In genomic region chr12:10001141-10001778, GRCh38 we compare ENCODE assay signal across 26 cellular contexts. TPM values are rescaled to one million over a fixed set of nuclear protein-coding genes. Genes with fewer than 3 reads are reported as not detected.
"Had no signal": no experiment of that assay in that cellular context is flagged by ENCODE, and none has a peak within 500 bp of the region (broad histone marks: within the 10 kb centered on the region; RNA-seq: fewer than 3 reads in every experiment).

No MANE protein-coding gene starts in this region.

- H3K4me3 ChIP-seq: esophagus muscularis mucosa, lower lobe of right lung, prostate gland, suprapubic skin, vagina had no signal

- H3K4me1 ChIP-seq: esophagus muscularis mucosa, lower lobe of right lung, prostate gland, suprapubic skin, vagina had no signal

- H3K36me3 ChIP-seq: esophagus muscularis mucosa, lower lobe of right lung, prostate gland, suprapubic skin, vagina had no signal

- DNase-seq: activated B cell treated with CpG ODN at 0.5 μM for 24 hours; activated CD4-positive, alpha-beta memory T cell treated with anti-CD3 and anti-CD28 coated beads for 36 hours; activated CD4-positive, alpha-beta T cell treated with anti-CD3 and anti-CD28 coated beads for 4 hours; activated gamma-delta T cell treated with Interleukin-2 at 50 U/mL for 16 hours; activated T-cell treated with anti-CD3 and anti-CD28 coated beads for 4 hours; amniotic stem cell; effector CD4-positive, alpha-beta T cell; hippocampal formation; islet precursor cell; left colon; lower lobe of right lung; naive B cell; right cardiac atrium; small intestine; stimulated activated CD4-positive, alpha-beta T cell treated with anti-CD3 and anti-CD28 coated beads, Interleukin-4, amount 100 ng/mL, for 1 hour; stimulated activated naive CD8-positive, alpha-beta T cell treated with anti-CD3 and anti-CD28 coated beads, Interleukin-15, amount 100 ng/mL, for 72 hours; T-helper 17 cell had no signal

- ATAC-seq: activated naive CD4-positive, alpha-beta T cell treated with anti-CD3 and anti-CD28 coated beads, Interleukin-2, amount 50 U/mL, for 72 hours; left colon; lower lobe of right lung; right cardiac atrium; stimulated activated naive CD8-positive, alpha-beta T cell treated with anti-CD3 and anti-CD28 coated beads, Interleukin-15, amount 100 ng/mL, for 72 hours; T-helper 17 cell had no signal

- H3K27me3 ChIP-seq: suprapubic skin, vagina had no signal

- FAIRE-seq: small intestine had no signal

- H3K27ac ChIP-seq: esophagus muscularis mucosa, lower lobe of right lung, prostate gland, suprapubic skin, vagina had no signal

- H3K9me3 ChIP-seq: esophagus muscularis mucosa, lower lobe of right lung, prostate gland, suprapubic skin, vagina had no signal

RNA-seq across cellular contexts. Expression of gene CLEC1B, which starts 2.3 kb away (rescaled TPM):
- total RNA-seq: activated B cell treated with CpG ODN at 0.5 μM for 24 hours; activated CD4-positive, alpha-beta memory T cell treated with anti-CD3 and anti-CD28 coated beads for 36 hours; activated naive CD4-positive, alpha-beta T cell treated with anti-CD3 and anti-CD28 coated beads, Interleukin-2, amount 50 U/mL, for 72 hours; activated T-helper 1 cell treated with anti-CD3 and anti-CD28 coated beads, Interleukin-12 subunit alpha, Interleukin-12 subunit beta, Interleukin-2, Interleukin-4 antibody, amounts not matched to agents 30 ng/mL and 10 ng/mL and 1 ng/mL, durations not matched to agents 14 hours and 24 hours and 36 hours; cerebellum; esophagus muscularis mucosa; left colon; neural crest cell; osteocyte; right cardiac atrium; suprapubic skin; vagina had no signal
- polyA plus RNA-seq: right cardiac atrium, small intestine had no signal

RNA-seq across cellular contexts. Expression of gene CLEC12B, which starts 9.2 kb away (rescaled TPM):
- total RNA-seq: activated B cell treated with CpG ODN at 0.5 μM for 24 hours; activated CD4-positive, alpha-beta memory T cell treated with anti-CD3 and anti-CD28 coated beads for 36 hours; activated naive CD4-positive, alpha-beta T cell treated with anti-CD3 and anti-CD28 coated beads, Interleukin-2, amount 50 U/mL, for 72 hours; activated T-helper 1 cell treated with anti-CD3 and anti-CD28 coated beads, Interleukin-12 subunit alpha, Interleukin-12 subunit beta, Interleukin-2, Interleukin-4 antibody, amounts not matched to agents 30 ng/mL and 10 ng/mL and 1 ng/mL, durations not matched to agents 14 hours and 24 hours and 36 hours; cerebellum; esophagus muscularis mucosa; left colon; neural crest cell; osteocyte; vagina had no signal
- polyA plus RNA-seq: right cardiac atrium had no signal

RNA-seq across cellular contexts. Expression of gene CLEC9A, which starts 29.2 kb away (rescaled TPM):
- total RNA-seq: activated B cell treated with CpG ODN at 0.5 μM for 24 hours; activated CD4-positive, alpha-beta memory T cell treated with anti-CD3 and anti-CD28 coated beads for 36 hours; activated naive CD4-positive, alpha-beta T cell treated with anti-CD3 and anti-CD28 coated beads, Interleukin-2, amount 50 U/mL, for 72 hours; activated T-helper 1 cell treated with anti-CD3 and anti-CD28 coated beads, Interleukin-12 subunit alpha, Interleukin-12 subunit beta, Interleukin-2, Interleukin-4 antibody, amounts not matched to agents 30 ng/mL and 10 ng/mL and 1 ng/mL, durations not matched to agents 14 hours and 24 hours and 36 hours; cerebellum; neural crest cell; osteocyte; suprapubic skin; vagina had no signal
- polyA plus RNA-seq: right cardiac atrium had no signal

RNA-seq across cellular contexts. Expression of gene CLEC12A, which starts 30.1 kb away (rescaled TPM):
- total RNA-seq: activated B cell treated with CpG ODN at 0.5 μM for 24 hours; activated CD4-positive, alpha-beta memory T cell treated with anti-CD3 and anti-CD28 coated beads for 36 hours; activated T-helper 1 cell treated with anti-CD3 and anti-CD28 coated beads, Interleukin-12 subunit alpha, Interleukin-12 subunit beta, Interleukin-2, Interleukin-4 antibody, amounts not matched to agents 30 ng/mL and 10 ng/mL and 1 ng/mL, durations not matched to agents 14 hours and 24 hours and 36 hours; cerebellum; neural crest cell; osteocyte; vagina had no signal
